In genomic region chr10:3397846-3398245, GRCh38 we compare ENCODE assay signal across 1 cellular context.
TF ChIP-seq lines count a peak whose summit lies in the region.

No MANE protein-coding gene starts in this region.

TF ChIP-seq in IMR-90, 13 proteins besides CTCF, POLR2A, EP300 and RAD21:
- TF ChIP-seq RFX5 (IDR thresholded peaks at IDR 0.05; ENCODE audit: low read depth, low read length) (no peak), MXI1 (IDR thresholded peaks at IDR 0.05; ENCODE audit: borderline replicate concordance, low read depth, low read length) (no peak), MAZ (IDR thresholded peaks at IDR 0.05; ENCODE audit: borderline replicate concordance, low read depth, low read length) (no peak), CHD1 (IDR thresholded peaks at IDR 0.05; ENCODE audit: low read depth, low read length) (no peak), SMC3 (IDR thresholded peaks at IDR 0.05; ENCODE audit: low read depth, low read length) (no peak), CEBPB (IDR thresholded peaks at IDR 0.05; ENCODE audit: low read depth, low read length) (no peak), RCOR1 (IDR thresholded peaks at IDR 0.05; ENCODE audit: insufficient replicate concordance, low read length) (no peak), NFE2L2 (IDR thresholded peaks at IDR 0.05; ENCODE audit: low read depth, low read length) (no peak), FOS (IDR thresholded peaks at IDR 0.05; ENCODE audit: low read depth, low read length) (no peak), BHLHE40 (IDR thresholded peaks at IDR 0.05; ENCODE audit: low read depth, low read length) (no peak), MAFK (IDR thresholded peaks at IDR 0.05; ENCODE audit: low read depth, low read length) (no peak)
- TF ChIP-seq, protein P1, sequence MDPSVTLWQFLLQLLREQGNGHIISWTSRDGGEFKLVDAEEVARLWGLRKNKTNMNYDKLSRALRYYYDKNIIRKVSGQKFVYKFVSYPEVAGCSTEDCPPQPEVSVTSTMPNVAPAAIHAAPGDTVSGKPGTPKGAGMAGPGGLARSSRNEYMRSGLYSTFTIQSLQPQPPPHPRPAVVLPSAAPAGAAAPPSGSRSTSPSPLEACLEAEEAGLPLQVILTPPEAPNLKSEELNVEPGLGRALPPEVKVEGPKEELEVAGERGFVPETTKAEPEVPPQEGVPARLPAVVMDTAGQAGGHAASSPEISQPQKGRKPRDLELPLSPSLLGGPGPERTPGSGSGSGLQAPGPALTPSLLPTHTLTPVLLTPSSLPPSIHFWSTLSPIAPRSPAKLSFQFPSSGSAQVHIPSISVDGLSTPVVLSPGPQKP (IDR thresholded peaks at IDR 0.05; ENCODE audit: borderline replicate concordance, low read depth, low read length) = no peak
- TF ChIP-seq, protein P2, sequence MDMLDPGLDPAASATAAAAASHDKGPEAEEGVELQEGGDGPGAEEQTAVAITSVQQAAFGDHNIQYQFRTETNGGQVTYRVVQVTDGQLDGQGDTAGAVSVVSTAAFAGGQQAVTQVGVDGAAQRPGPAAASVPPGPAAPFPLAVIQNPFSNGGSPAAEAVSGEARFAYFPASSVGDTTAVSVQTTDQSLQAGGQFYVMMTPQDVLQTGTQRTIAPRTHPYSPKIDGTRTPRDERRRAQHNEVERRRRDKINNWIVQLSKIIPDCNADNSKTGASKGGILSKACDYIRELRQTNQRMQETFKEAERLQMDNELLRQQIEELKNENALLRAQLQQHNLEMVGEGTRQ (IDR thresholded peaks at IDR 0.05; ENCODE audit: low read depth, low read length) = no peak
TF ChIP-seq in IMR-90: peak in this region for 0.
